8 cellular contexts compared by ENCODE assay signal in genomic region chr15:31435891-31436628, GRCh38.
DNase-seq lines count a peak whose midpoint lies in the region; ATAC-seq lines count a peak whose summit lies in the region.

No MANE protein-coding gene starts in this region.

- peak in 3 of 5 donors; percentile 16 to 58 (median 36) for DNase-seq in CD8-positive, alpha-beta memory T cell
- DNase-seq in OCI-M1 (lab: John Stamatoyannopoulos, UW) (peak; percentile 43), OCI-M2 (lab: John Stamatoyannopoulos, UW; ENCODE audit: unreplicated experiment) (no peak), RKO (ENCODE audit: low spot score) (no peak)
- no peak for DNase-seq in effector memory CD8-positive, alpha-beta T cell

- no peak for ATAC-seq in effector memory CD8-positive, alpha-beta T cell (replicated peaks)
- ATAC-seq in HG03135 (IDR thresholded peaks at IDR 0.05; ENCODE audit: unreplicated experiment) (no peak), HG03196 (IDR thresholded peaks at IDR 0.05; ENCODE audit: unreplicated experiment) (no peak)

- H3K4me3 ChIP-seq in CD8-positive, alpha-beta memory T cell (ENCODE audit: low read length): peak overlapping the region; percentile 48
- peak overlapping the region; percentile 40 for H3K4me3 ChIP-seq in rectal smooth muscle tissue (ENCODE audit: low read length)

- H3K4me1 Mint-ChIP-seq in CD8-positive, alpha-beta memory T cell: peaks cover 77 to 83% (median 79%) of the 10 kb centered on the region in 3 donors
- peaks cover 59 to 73% of the 10 kb centered on the region in 2 donors for H3K4me1 Mint-ChIP-seq in effector memory CD8-positive, alpha-beta T cell (ENCODE audit: low read depth in 2 of 2)

- H3K27me3 ChIP-seq in CD8-positive, alpha-beta memory T cell (ENCODE audit: insufficient read depth, low read length, poor library complexity, severe bottlenecking): no peaks in the 10 kb centered on the region
- no peaks in the 10 kb centered on the region for H3K27me3 ChIP-seq in rectal smooth muscle tissue (ENCODE audit: control insufficient read depth, insufficient read depth, low read length)

- no peaks in the 10 kb centered on the region for H3K9me3 Mint-ChIP-seq in CD8-positive, alpha-beta memory T cell
- no peaks in the 10 kb centered on the region for H3K9me3 Mint-ChIP-seq in effector memory CD8-positive, alpha-beta T cell

- no peaks in the 10 kb centered on the region for H3K9me3 ChIP-seq in CD8-positive, alpha-beta memory T cell (ENCODE audit: low read length)

- no peak overlapping the region for H3K9ac ChIP-seq in rectal smooth muscle tissue (ENCODE audit: low read length)

- no peaks in the 10 kb centered on the region for H3K36me3 ChIP-seq in CD8-positive, alpha-beta memory T cell (ENCODE audit: insufficient read depth, low read length)
- H3K36me3 ChIP-seq in rectal smooth muscle tissue (ENCODE audit: control insufficient read depth, insufficient read depth, low read length): no peaks in the 10 kb centered on the region

- peaks cover 76% of the 10 kb centered on the region for H3K4me1 ChIP-seq in CD8-positive, alpha-beta memory T cell (ENCODE audit: insufficient read depth, low read length)
- H3K4me1 ChIP-seq in rectal smooth muscle tissue (ENCODE audit: control insufficient read depth, insufficient read depth, low read length): peaks cover 2% of the 10 kb centered on the region

- CTCF ChIA-PET in CD8-positive, alpha-beta memory T cell (lab: Charles Lee): interaction anchor here (1.0 to 9.0 kb wide), 24 partner anchors 28 to 236 kb away, joined by 3 to 131 read pairs (median 10); partner anchors contain the start of gene KLF13

- H3K27me3 Mint-ChIP-seq in CD8-positive, alpha-beta memory T cell: no peaks in the 10 kb centered on the region
- H3K27me3 Mint-ChIP-seq in effector memory CD8-positive, alpha-beta T cell: no peaks in the 10 kb centered on the region

- H3K36me3 Mint-ChIP-seq in CD8-positive, alpha-beta memory T cell: no peaks in the 10 kb centered on the region
- H3K36me3 Mint-ChIP-seq in effector memory CD8-positive, alpha-beta T cell (ENCODE audit: insufficient read depth): peaks cover 18% of the 10 kb centered on the region

- H3K27ac ChIP-seq in CD8-positive, alpha-beta memory T cell (ENCODE audit: low read depth, low read length): peak overlapping the region; percentile 92
- no peak overlapping the region for H3K27ac ChIP-seq in rectal smooth muscle tissue (ENCODE audit: low read depth, low read length)

- H3K4me3 Mint-ChIP-seq in CD8-positive, alpha-beta memory T cell: peak overlapping the region; percentile 69 to 89 (median 86)
- H3K4me3 Mint-ChIP-seq in effector memory CD8-positive, alpha-beta T cell: peak overlapping the region; percentile 87 to 92

- H3K27ac Mint-ChIP-seq in CD8-positive, alpha-beta memory T cell: peak overlapping the region; percentile 94 to 100 (median 98)
- peak overlapping the region; percentile 99 for H3K27ac Mint-ChIP-seq in effector memory CD8-positive, alpha-beta T cell

- POLR2A ChIA-PET in CD8-positive, alpha-beta memory T cell (lab: Charles Lee): interaction anchor here (0.8 to 4.8 kb wide), 18 partner anchors 15 to 221 kb away, joined by 3 to 53 read pairs (median 8); partner anchors contain the start of gene KLF13

Comparison
In these comparisons a context has a peak if more than half of its experiments do, and no peak if none do; other contexts are left out.
1. DNase-seq: peak in CD8-positive, alpha-beta memory T cell (3 of 5) and OCI-M1 (single experiment); none in effector memory CD8-positive, alpha-beta T cell (0 of 3), OCI-M2 (single experiment) and RKO (single experiment).